8 cellular contexts compared by ENCODE assay signal in the genomic region with DNA sequence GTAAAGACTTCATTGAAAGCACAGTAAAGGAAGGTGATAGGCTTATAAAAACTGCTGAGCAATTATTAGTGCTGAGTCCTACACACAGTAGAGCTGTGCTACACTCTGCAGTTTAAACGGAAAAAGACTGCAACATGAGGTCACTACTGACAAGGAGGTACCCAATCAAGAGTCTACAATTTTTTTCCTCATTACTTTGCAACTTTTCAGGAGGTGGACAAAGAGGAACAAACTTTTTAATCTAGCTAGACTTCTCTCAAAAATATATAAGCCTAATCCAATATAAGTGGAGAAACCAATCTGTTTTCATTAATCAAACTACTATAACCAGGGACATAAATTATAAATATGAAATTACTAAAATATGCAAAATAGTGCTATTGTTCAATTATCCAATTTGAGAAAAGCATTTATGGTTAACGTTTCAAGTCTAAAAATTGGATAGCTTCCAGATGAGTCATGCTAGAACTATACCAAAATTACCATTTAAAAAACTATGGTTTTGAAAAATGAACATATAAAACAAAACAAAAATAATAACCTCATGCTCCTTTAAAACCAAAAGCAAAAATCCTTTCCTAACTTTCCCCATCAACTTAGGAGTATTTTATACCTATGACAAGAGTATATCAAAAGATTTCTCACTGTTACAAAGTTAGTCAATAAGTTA. TPM values are rescaled to one million over a fixed set of nuclear protein-coding genes. Genes with fewer than 3 reads are reported as not detected.
DNase-seq lines count a peak whose midpoint lies in the region; ATAC-seq and TF ChIP-seq lines count a peak whose summit lies in the region.

No MANE protein-coding gene starts in this region.

- H3K4me1 ChIP-seq in SK-N-SH (ENCODE audit: control insufficient read depth in 1 of 2, insufficient read depth in 2 of 2, low read depth in 1 of 2, low read length in 1 of 2) = peaks cover 2 to 16% of the 10 kb centered on the region in 2 experiments; a peak in 3 of 4 replicates
- peaks cover 7% of the 10 kb centered on the region for H3K4me1 ChIP-seq in foreskin keratinocyte
- peaks cover 6 to 51% (median 28%) of the 10 kb centered on the region in 6 donors for H3K4me1 ChIP-seq in spleen
- peaks cover 12% of the 10 kb centered on the region for H3K4me1 ChIP-seq in ovary (ENCODE audit: insufficient read depth)

- CTCF ChIA-PET in SK-N-SH (lab: Yijun Ruan, JAX) = interaction anchor here (1.7 kb wide), 1 partner anchor 41 kb away, joined by 4 read pairs; no protein-coding TSS in a partner anchor

- H3F3A ChIP-seq in SK-N-SH (replicated peaks; ENCODE audit: insufficient read depth) = peaks cover 17% of the 10 kb centered on the region

- H3K27ac ChIP-seq in SK-N-SH (ENCODE audit: low read depth in 2 of 2, low read length in 1 of 2) (peak overlapping the region; percentile 48 to 57; a peak in 3 of 4 replicates), foreskin keratinocyte (no peak overlapping the region), spleen (peak overlapping the region in 6 of 8 donors; percentile 34 to 56 (median 44)), ovary (no peak overlapping the region)

- H3K4me1 Mint-ChIP-seq in activated naive CD8-positive, alpha-beta T cell (ENCODE audit: low read depth) = peaks cover 50% of the 10 kb centered on the region
- peaks cover 43% of the 10 kb centered on the region for H3K4me1 Mint-ChIP-seq in activated naive CD8-positive, alpha-beta T cell treated with anti-CD3 and anti-CD28 coated beads for 36 hours
- H3K4me1 Mint-ChIP-seq in stimulated activated effector memory CD8-positive, alpha-beta T cell treated with anti-CD3 and anti-CD28 coated beads, Interleukin-12 subunit alpha, Interleukin-12 subunit beta, amount 100 ng/mL, for 72 hours = peaks cover 44% of the 10 kb centered on the region

- H3K4me3 ChIP-seq in SK-N-SH (ENCODE audit: low read depth in 2 of 2, low read length in 1 of 2) = peak overlapping the region in 1 of 2 experiments; percentile 10; a peak in 1 of 4 replicates
- no peak overlapping the region for H3K4me3 ChIP-seq in spleen
- no peak overlapping the region for H3K4me3 ChIP-seq in ovary

- TF ChIP-seq RAD21 in SK-N-SH (IDR thresholded peaks at IDR 0.05; ENCODE audit: low read length) = 0 out of 2 replicates have a peak, but pooled peaks have one; percentile 2

- H2AFZ ChIP-seq in SK-N-SH (ENCODE audit: low read depth) = no peak overlapping the region

- H4K20me1 ChIP-seq in SK-N-SH (ENCODE audit: insufficient read depth) = peaks cover 28% of the 10 kb centered on the region

- H3K9me3 ChIP-seq in SK-N-SH (no peaks in the 10 kb centered on the region), spleen (peaks cover 0 to 13% (median 8%) of the 10 kb centered on the region in 8 donors), ovary (no peaks in the 10 kb centered on the region)

- H3K36me3 Mint-ChIP-seq in activated naive CD8-positive, alpha-beta T cell = peaks cover 24% of the 10 kb centered on the region
- peaks cover 49% of the 10 kb centered on the region for H3K36me3 Mint-ChIP-seq in activated naive CD8-positive, alpha-beta T cell treated with anti-CD3 and anti-CD28 coated beads for 36 hours
- H3K36me3 Mint-ChIP-seq in stimulated activated effector memory CD8-positive, alpha-beta T cell treated with anti-CD3 and anti-CD28 coated beads, Interleukin-12 subunit alpha, Interleukin-12 subunit beta, amount 100 ng/mL, for 72 hours = peaks cover 61% of the 10 kb centered on the region

- H3K27me3 ChIP-seq in SK-N-SH (ENCODE audit: insufficient read depth) (no peaks in the 10 kb centered on the region), foreskin keratinocyte (no peaks in the 10 kb centered on the region), spleen (replicated peaks in 1 of 7) (no peaks in the 10 kb centered on the region), ovary (no peaks in the 10 kb centered on the region)

- TF ChIP-seq POLR2A in spleen (IDR thresholded peaks at IDR 0.05) (no peak), ovary (IDR thresholded peaks at IDR 0.05) (no peak)

- ATAC-seq in foreskin keratinocyte (peak; percentile 41), HG03108 (IDR thresholded peaks at IDR 0.05; ENCODE audit: unreplicated experiment) (no peak)
- ATAC-seq in stimulated activated effector memory CD8-positive, alpha-beta T cell treated with anti-CD3 and anti-CD28 coated beads, Interleukin-12 subunit alpha, Interleukin-12 subunit beta, amount 100 ng/mL, for 72 hours = no peak

- H3K36me3 ChIP-seq in SK-N-SH (replicated peaks in 1 of 2; ENCODE audit: control insufficient read depth in 1 of 2, insufficient read depth in 2 of 2, low read length in 1 of 2) (peaks cover 18 to 48% of the 10 kb centered on the region in 2 experiments), spleen (peaks cover 0 to 59% (median 17%) of the 10 kb centered on the region in 6 donors), ovary (no peaks in the 10 kb centered on the region)

- peak overlapping the region; percentile 58 for H3K27ac Mint-ChIP-seq in activated naive CD8-positive, alpha-beta T cell
- H3K27ac Mint-ChIP-seq in activated naive CD8-positive, alpha-beta T cell treated with anti-CD3 and anti-CD28 coated beads for 36 hours = no peak overlapping the region
- H3K27ac Mint-ChIP-seq in stimulated activated effector memory CD8-positive, alpha-beta T cell treated with anti-CD3 and anti-CD28 coated beads, Interleukin-12 subunit alpha, Interleukin-12 subunit beta, amount 100 ng/mL, for 72 hours = no peak overlapping the region

- H3K79me2 ChIP-seq in SK-N-SH (ENCODE audit: insufficient read depth) = peaks cover 93% of the 10 kb centered on the region

- H3K27me3 Mint-ChIP-seq in activated naive CD8-positive, alpha-beta T cell = no peaks in the 10 kb centered on the region
- no peaks in the 10 kb centered on the region for H3K27me3 Mint-ChIP-seq in activated naive CD8-positive, alpha-beta T cell treated with anti-CD3 and anti-CD28 coated beads for 36 hours

- TF ChIP-seq EP300 in SK-N-SH (IDR thresholded peaks at IDR 0.05; ENCODE audit: borderline replicate concordance in 1 of 2, low read depth in 1 of 2, low read length in 1 of 2) (no peak), ovary (IDR thresholded peaks at IDR 0.05) (no peak)

- H3K4me2 ChIP-seq in SK-N-SH = peak overlapping the region; percentile 51; the same call in 1 of the 2 replicates

- intact Hi-C loops in spleen (cut with DNase I; ENCODE audit: low total_unique reads) (no loop called here), ovary (cut with DNase I) (no loop called here)

- H3K9me2 ChIP-seq in SK-N-SH = no peaks in the 10 kb centered on the region

- H3K9ac ChIP-seq in SK-N-SH = no peak overlapping the region

- DNase-seq in activated naive CD8-positive, alpha-beta T cell treated with anti-CD3 and anti-CD28 coated beads for 36 hours = no peak
- DNase-seq in SK-N-SH = no peak
- peak in 1 of 2 donors; percentile 23 for DNase-seq in foreskin keratinocyte
- DNase-seq in spleen = no peak
- DNase-seq in stimulated activated effector memory CD8-positive, alpha-beta T cell treated with anti-CD3 and anti-CD28 coated beads, Interleukin-12 subunit alpha, Interleukin-12 subunit beta, amount 100 ng/mL, for 72 hours (ENCODE audit: low spot score in 2 of 2) = no peak
- no peak for DNase-seq in ovary

- H3K4me3 Mint-ChIP-seq in activated naive CD8-positive, alpha-beta T cell = no peak overlapping the region
- H3K4me3 Mint-ChIP-seq in activated naive CD8-positive, alpha-beta T cell treated with anti-CD3 and anti-CD28 coated beads for 36 hours = no peak overlapping the region
- H3K4me3 Mint-ChIP-seq in stimulated activated effector memory CD8-positive, alpha-beta T cell treated with anti-CD3 and anti-CD28 coated beads, Interleukin-12 subunit alpha, Interleukin-12 subunit beta, amount 100 ng/mL, for 72 hours = no peak overlapping the region

- POLR2A ChIA-PET in SK-N-SH (lab: Yijun Ruan, JAX) = no interaction called here

- WGBS in SK-N-SH (ENCODE audit: low lambda C conversion rate) = 13% methylated on average over 2 of the region's 2 CpGs
- 13 to 29% (median 18%) methylated on average over 2 of the region's 2 CpGs for whole genome bisulfite sequencing in spleen, 5 donors
- 27 to 29% (median 28%) methylated on average over 2 of the region's 2 CpGs for WGBS in ovary, 3 donors

- no peak for TF ChIP-seq CTCF in SK-N-SH (IDR thresholded peaks at IDR 0.05)
- no peak for TF ChIP-seq CTCF in foreskin keratinocyte (conservative IDR thresholded peaks at IDR 0.05)
- no peak for TF ChIP-seq CTCF in spleen (IDR thresholded peaks at IDR 0.05 in 8 of 11, conservative IDR thresholded peaks at IDR 0.05 in 3 of 11)
- TF ChIP-seq CTCF in ovary (IDR thresholded peaks at IDR 0.05) = no peak

- H3K9me3 Mint-ChIP-seq in activated naive CD8-positive, alpha-beta T cell (ENCODE audit: low read depth) = peaks cover 9% of the 10 kb centered on the region
- H3K9me3 Mint-ChIP-seq in activated naive CD8-positive, alpha-beta T cell treated with anti-CD3 and anti-CD28 coated beads for 36 hours = peaks cover 16% of the 10 kb centered on the region
- H3K9me3 Mint-ChIP-seq in stimulated activated effector memory CD8-positive, alpha-beta T cell treated with anti-CD3 and anti-CD28 coated beads, Interleukin-12 subunit alpha, Interleukin-12 subunit beta, amount 100 ng/mL, for 72 hours = peaks cover 3% of the 10 kb centered on the region

TF ChIP-seq in SK-N-SH, 30 proteins besides CTCF, POLR2A, EP300 and RAD21:
- TF ChIP-seq JUND (IDR thresholded peaks at IDR 0.05) = peak; percentile 66; the same call in 1 of the 2 replicates
- peak; percentile 40; the same call in 1 of the 2 replicates for TF ChIP-seq NFIC (IDR thresholded peaks at IDR 0.05; ENCODE audit: borderline replicate concordance)
- no peak for TF ChIP-seq NRF1 (IDR thresholded peaks at IDR 0.05; ENCODE audit: low read depth, low read length)

RNA-seq across cellular contexts. Expression of a gene that starts 37.7 kb away (rescaled TPM):
- total RNA-seq in activated naive CD8-positive, alpha-beta T cell treated with anti-CD3 and anti-CD28 coated beads for 36 hours = 10 to 100 TPM; 17.8 to 18.2 TPM
- polyA plus RNA-seq in SK-N-SH (2012; rRNA removed) (13.0 and 18.2 TPM in 2 replicates), foreskin keratinocyte (1.9 and 2.2 TPM in 2 replicates), spleen (10 to 100 TPM; 11.3 to 14.5 (median 11.5) TPM), ovary (10 to 100 TPM; 18.8 to 32.2 TPM)
- 18.1 and 22.2 TPM in 2 replicates for polyA plus RNA-seq in SK-N-SH (2012; cell fraction: cytosol; rRNA removed)
- 19.0 and 30.7 TPM in 2 replicates for polyA plus RNA-seq in SK-N-SH (2012; cell fraction: nucleus; rRNA removed)
- total RNA-seq in foreskin keratinocyte (9.7 and 10.0 TPM in 2 replicates), spleen (10 to 100 TPM; 57.6 to 91.9 (median 67.6) TPM), ovary (10 to 100 TPM; 28.5 to 56.7 (median 47.3) TPM)

Comparison
In these comparisons a context has a peak if more than half of its experiments do, and no peak if none do; other contexts are left out.
1. H3K27ac ChIP-seq: peak in SK-N-SH (2 of 2) and spleen (6 of 8); none in foreskin keratinocyte (single experiment) and ovary (0 of 2).